ENCODE assay signal across 1 cellular context in genomic region chr16:66950437-66950836, GRCh38.
A peak's percentile ranks its signal among the peaks of the same experiment; 100 is the strongest.
TF ChIP-seq lines count a peak whose summit lies in the region.

No MANE protein-coding gene starts in this region.

TF ChIP-seq in HepG2, 621 proteins besides CTCF, POLR2A, EP300 and RAD21:
- TF ChIP-seq ZNF768 (CRISPR knock-in tag; IDR thresholded peaks at IDR 0.05) = peak; percentile 92
- TF ChIP-seq HMGXB4 (CRISPR knock-in tag; IDR thresholded peaks at IDR 0.05; ENCODE audit: borderline replicate concordance in 1 of 2, low read depth in 1 of 2) = no peak
- no peak for TF ChIP-seq TARDBP (CRISPR knock-in tag; IDR thresholded peaks at IDR 0.05)
- TF ChIP-seq SNAI1 (CRISPR knock-in tag; IDR thresholded peaks at IDR 0.05; ENCODE audit: borderline replicate concordance) = no peak
- TF ChIP-seq ZNF512 (CRISPR knock-in tag; IDR thresholded peaks at IDR 0.05) = no peak
TF ChIP-seq in HepG2: peak in this region for 1.
